1 cellular context compared by ENCODE assay signal in genomic region chr10:17199351-17199804, GRCh38.
TF ChIP-seq lines count a peak whose summit lies in the region.

No MANE protein-coding gene starts in this region.

TF ChIP-seq in K562, 482 proteins besides CTCF, POLR2A, EP300 and RAD21 (continued from another document and continues in another):
- TF ChIP-seq ZNF318 (IDR thresholded peaks at IDR 0.05; ENCODE audit: borderline replicate concordance in 1 of 2, low read depth in 1 of 2) (no peak), L3MBTL2 (IDR thresholded peaks at IDR 0.05) (peak; percentile 85), GATAD2B (IDR thresholded peaks at IDR 0.05; ENCODE audit: borderline replicate concordance) (peak; percentile 57; the same call in 1 of the 2 replicates), TBP (optimal IDR thresholded peaks at IDR 0.05; ENCODE audit: low read depth, low read length) (peak; percentile 46), HDAC1 (IDR thresholded peaks at IDR 0.05) (no peak; a peak in 1 of 4 replicates), CCAR2 (IDR thresholded peaks at IDR 0.05; ENCODE audit: low read depth, low read length) (no peak), SMARCA4 (IDR thresholded peaks at IDR 0.05) (peak; percentile 55; the same call in 1 of the 2 replicates), HMGXB4 (CRISPR knock-in tag; IDR thresholded peaks at IDR 0.05) (no peak), ZNF507 (tag; conservative IDR thresholded peaks at IDR 0.05) (no peak), OTX1 (CRISPR knock-in tag; IDR thresholded peaks at IDR 0.05) (no peak), ESRRB (CRISPR knock-in tag; IDR thresholded peaks at IDR 0.05; ENCODE audit: borderline replicate concordance) (no peak), THRA (IDR thresholded peaks at IDR 0.05) (no peak), ZNF253 (CRISPR knock-in tag; conservative IDR thresholded peaks at IDR 0.05) (no peak), KDM1A (IDR thresholded peaks at IDR 0.05) (peak in 1 of 2 experiments; percentile 34; a peak in 1 of 4 replicates), ZNF354B (CRISPR knock-in tag; IDR thresholded peaks at IDR 0.05) (no peak), KLF10 (CRISPR knock-in tag; IDR thresholded peaks at IDR 0.05) (no peak), CREB3 (tag; conservative IDR thresholded peaks at IDR 0.05; ENCODE audit: low read depth) (no peak), NR2C1 (IDR thresholded peaks at IDR 0.05) (no peak), NR2C1 (tag; IDR thresholded peaks at IDR 0.05) (peak; percentile 30; the same call in 1 of the 2 replicates), REST (CRISPR knock-in tag; IDR thresholded peaks at IDR 0.05; ENCODE audit: low read depth) (no peak), ZNF184 (CRISPR knock-in tag; IDR thresholded peaks at IDR 0.05) (no peak), MEIS2 (IDR thresholded peaks at IDR 0.05; ENCODE audit: partially characterized antibody) (peak; percentile 26), SIRT6 (IDR thresholded peaks at IDR 0.05; ENCODE audit: low read depth, low read length) (no peak), ZHX1 (conservative IDR thresholded peaks at IDR 0.05; ENCODE audit: low read length) (no peak), ZNF780A (CRISPR knock-in tag; IDR thresholded peaks at IDR 0.05) (no peak), CHD2 (IDR thresholded peaks at IDR 0.05; ENCODE audit: low read depth, low read length) (no peak), ZNF76 (CRISPR knock-in tag; IDR thresholded peaks at IDR 0.05; ENCODE audit: borderline replicate concordance) (no peak), SMAD2 (IDR thresholded peaks at IDR 0.05; ENCODE audit: low read depth, low read length) (no peak), ATF4 (CRISPR knock-in tag; IDR thresholded peaks at IDR 0.05) (no peak), ZNF592 (IDR thresholded peaks at IDR 0.05) (peak; percentile 66), NCOA6 (IDR thresholded peaks at IDR 0.05) (no peak)
